In the genomic region with DNA sequence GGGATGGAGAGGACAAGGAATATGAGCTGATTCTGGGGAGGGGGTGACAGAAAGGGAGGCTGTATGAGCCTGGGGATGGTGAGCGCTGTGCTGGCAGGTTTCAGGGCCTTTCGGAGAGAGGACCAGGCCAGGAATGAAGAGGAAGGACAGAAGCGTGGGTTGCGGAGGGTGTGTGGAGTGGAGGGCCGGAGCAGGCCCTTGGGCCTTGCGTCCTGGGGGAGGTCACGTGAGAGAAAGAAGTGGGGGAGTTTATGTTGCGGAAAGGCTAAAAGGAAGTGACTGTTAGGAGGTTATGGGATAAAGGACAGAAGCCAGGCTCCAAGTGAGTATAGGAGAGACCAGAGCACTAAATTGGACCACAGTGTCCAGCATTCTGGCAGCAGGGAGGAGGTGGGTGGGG, we compare ENCODE assay signal across 21 cellular contexts. TPM values are rescaled to one million over a fixed set of nuclear protein-coding genes. Genes with fewer than 3 reads are reported as not detected.
DNase-seq lines count a peak whose midpoint lies in the region; ATAC-seq and TF ChIP-seq lines count a peak whose summit lies in the region.
"Had no signal": no experiment of that assay in that cellular context is flagged by ENCODE, and none has a peak within 500 bp of the region (broad histone marks: within the 10 kb centered on the region; RNA-seq: fewer than 3 reads in every experiment).

No MANE protein-coding gene starts in this region.

- H3K9ac ChIP-seq in BLaER1 = no peak overlapping the region
- H3K9ac ChIP-seq in colonic mucosa (ENCODE audit: low read depth in 2 of 2, low read length in 2 of 2) = no peak overlapping the region

- H3K4me1 ChIP-seq in BLaER1 (peaks cover 85% of the 10 kb centered on the region), colonic mucosa (no peaks in the 10 kb centered on the region)
- H3K4me1 ChIP-seq: HAP-1 had no signal

- peaks cover 100% of the 10 kb centered on the region for H4K20me1 ChIP-seq in BLaER1

- H3K4me3 ChIP-seq in BLaER1 = no peak overlapping the region
- no peak overlapping the region for H3K4me3 ChIP-seq in colonic mucosa
- H3K4me3 ChIP-seq: esophagus squamous epithelium, HAP-1, stomach, transverse colon had no signal

- H3K4me3 Mint-ChIP-seq in CD4-positive, alpha-beta T cell = no peak overlapping the region
- no peak overlapping the region for H3K4me3 Mint-ChIP-seq in activated naive CD8-positive, alpha-beta T cell treated with anti-CD3 and anti-CD28 coated beads for 36 hours
- H3K4me3 Mint-ChIP-seq in memory B cell = no peak overlapping the region
- H3K4me3 Mint-ChIP-seq: activated CD4-positive, alpha-beta T cell treated with anti-CD3 and anti-CD28 coated beads for 36 hours; mesothelial cell of epicardium had no signal

- no peaks in the 10 kb centered on the region for H3K27me3 ChIP-seq in BLaER1
- H3K27me3 ChIP-seq in CD4-positive, alpha-beta T cell (ENCODE audit: control insufficient read depth, insufficient read depth, low read length) = no peaks in the 10 kb centered on the region
- no peaks in the 10 kb centered on the region for H3K27me3 ChIP-seq in colonic mucosa
- H3K27me3 ChIP-seq: esophagus squamous epithelium, stomach, transverse colon had no signal

- H3K27ac ChIP-seq in BLaER1 (0 out of 2 replicates have a peak overlapping the region, but pooled peaks have one; percentile 7), colonic mucosa (no peak overlapping the region)
- no peak overlapping the region for H3K27ac ChIP-seq in CD4-positive, alpha-beta T cell (ENCODE audit: low read depth, low read length)
- H3K27ac ChIP-seq: esophagus squamous epithelium, stomach, transverse colon had no signal

- POLR2A ChIA-PET in CD4-positive, alpha-beta T cell (lab: Charles Lee) = no interaction called here

- no peak for TF ChIP-seq CTCF in CD4-positive, alpha-beta T cell (IDR thresholded peaks at IDR 0.05)
- no peak for TF ChIP-seq CTCF in colonic mucosa (IDR thresholded peaks at IDR 0.05)

- intact Hi-C loops in CD4-positive, alpha-beta T cell (cut with DNase I, micrococcal nuclease) = no loop called here
- intact Hi-C loops in head of caudate nucleus (cut with DNase I) = no loop called here
- intact Hi-C loops in colonic mucosa (cut with DNase I) = no loop called here

- H3K4me2 ChIP-seq in BLaER1 = peak overlapping the region; percentile 55; the same call in 1 of the 2 replicates

- no peak for DNase-seq in CD4-positive, alpha-beta T cell
- no peak for DNase-seq in activated naive CD8-positive, alpha-beta T cell treated with anti-CD3 and anti-CD28 coated beads for 36 hours
- no peak for DNase-seq in memory B cell (ENCODE audit: low spot score in 2 of 2)
- no peak for DNase-seq in head of caudate nucleus
- DNase-seq in NCI-H2171 treated with DMSO at 0.1 percent for 48 hours (lab: John Stamatoyannopoulos, UW) = no peak
- DNase-seq in colonic mucosa = no peak
- DNase-seq: activated CD4-positive, alpha-beta T cell treated with anti-CD3 and anti-CD28 coated beads for 36 hours; amniotic stem cell; effector CD4-positive, alpha-beta T cell; EL; esophagus squamous epithelium; left cardiac atrium; NCI-H1417 treated with DMSO at 0.1 percent for 48 hours; NCI-H524 treated with DMSO at 0.1 percent for 48 hours; stimulated activated CD4-positive, alpha-beta T cell treated with anti-CD3 and anti-CD28 coated beads, Interleukin-4, amount 100 ng/mL, for 24 hours; stomach; transverse colon had no signal

- ATAC-seq in CD4-positive, alpha-beta T cell (ENCODE audit: poor library complexity) = no peak
- ATAC-seq in memory B cell (ENCODE audit: low read depth) (no peak), SK-N-SH treated with all-trans-retinoic acid at 6 μM for 48 hours (no peak)
- ATAC-seq: activated CD4-positive, alpha-beta T cell treated with anti-CD3 and anti-CD28 coated beads for 36 hours; left cardiac atrium had no signal

- CTCF ChIA-PET in CD4-positive, alpha-beta T cell (lab: Charles Lee) = no interaction called here

- H3K27me3 Mint-ChIP-seq in CD4-positive, alpha-beta T cell = no peaks in the 10 kb centered on the region
- H3K27me3 Mint-ChIP-seq in activated naive CD8-positive, alpha-beta T cell treated with anti-CD3 and anti-CD28 coated beads for 36 hours = no peaks in the 10 kb centered on the region
- no peaks in the 10 kb centered on the region for H3K27me3 Mint-ChIP-seq in memory B cell
- H3K27me3 Mint-ChIP-seq: activated CD4-positive, alpha-beta T cell treated with anti-CD3 and anti-CD28 coated beads for 36 hours had no signal

- H3K36me3 ChIP-seq in BLaER1 (peaks cover 74% of the 10 kb centered on the region), colonic mucosa (no peaks in the 10 kb centered on the region)
- H3K36me3 ChIP-seq: HAP-1, transverse colon had no signal

- H3K9me3 Mint-ChIP-seq in CD4-positive, alpha-beta T cell = no peaks in the 10 kb centered on the region
- no peaks in the 10 kb centered on the region for H3K9me3 Mint-ChIP-seq in activated naive CD8-positive, alpha-beta T cell treated with anti-CD3 and anti-CD28 coated beads for 36 hours
- no peaks in the 10 kb centered on the region for H3K9me3 Mint-ChIP-seq in memory B cell
- H3K9me3 Mint-ChIP-seq: mesothelial cell of epicardium had no signal

- H3K9me3 ChIP-seq in BLaER1 (no peaks in the 10 kb centered on the region), colonic mucosa (no peaks in the 10 kb centered on the region)
- no peaks in the 10 kb centered on the region for H3K9me3 ChIP-seq in CD4-positive, alpha-beta T cell (ENCODE audit: control insufficient read depth, low read length)
- H3K9me3 ChIP-seq: esophagus squamous epithelium, HAP-1, stomach, transverse colon had no signal

- H3K4me1 Mint-ChIP-seq in CD4-positive, alpha-beta T cell (ENCODE audit: low read depth) = peaks cover 46% of the 10 kb centered on the region
- H3K4me1 Mint-ChIP-seq in activated naive CD8-positive, alpha-beta T cell treated with anti-CD3 and anti-CD28 coated beads for 36 hours = peaks cover 9% of the 10 kb centered on the region
- H3K4me1 Mint-ChIP-seq in memory B cell = peaks cover 12% of the 10 kb centered on the region

- peak overlapping the region; percentile 76 for H3K27ac Mint-ChIP-seq in CD4-positive, alpha-beta T cell
- peak overlapping the region; percentile 45 for H3K27ac Mint-ChIP-seq in activated naive CD8-positive, alpha-beta T cell treated with anti-CD3 and anti-CD28 coated beads for 36 hours
- peak overlapping the region; percentile 74 for H3K27ac Mint-ChIP-seq in memory B cell
- H3K27ac Mint-ChIP-seq: activated CD4-positive, alpha-beta T cell treated with anti-CD3 and anti-CD28 coated beads for 36 hours; mesothelial cell of epicardium had no signal

- peaks cover 25% of the 10 kb centered on the region for H3K36me3 Mint-ChIP-seq in CD4-positive, alpha-beta T cell (ENCODE audit: low read depth)
- no peaks in the 10 kb centered on the region for H3K36me3 Mint-ChIP-seq in activated naive CD8-positive, alpha-beta T cell treated with anti-CD3 and anti-CD28 coated beads for 36 hours
- H3K36me3 Mint-ChIP-seq in memory B cell = peaks cover 6% of the 10 kb centered on the region

TF ChIP-seq in SK-N-SH treated with all-trans-retinoic acid at 6 μM for 48 hours, 23 proteins besides CTCF, POLR2A, EP300 and RAD21 (continues in another document):
- TF ChIP-seq PPARA (CRISPR knock-in tag; IDR thresholded peaks at IDR 0.05; ENCODE audit: borderline replicate concordance) (no peak), ZNF8 (CRISPR knock-in tag; IDR thresholded peaks at IDR 0.05) (no peak)
- TF ChIP-seq, protein P1, sequence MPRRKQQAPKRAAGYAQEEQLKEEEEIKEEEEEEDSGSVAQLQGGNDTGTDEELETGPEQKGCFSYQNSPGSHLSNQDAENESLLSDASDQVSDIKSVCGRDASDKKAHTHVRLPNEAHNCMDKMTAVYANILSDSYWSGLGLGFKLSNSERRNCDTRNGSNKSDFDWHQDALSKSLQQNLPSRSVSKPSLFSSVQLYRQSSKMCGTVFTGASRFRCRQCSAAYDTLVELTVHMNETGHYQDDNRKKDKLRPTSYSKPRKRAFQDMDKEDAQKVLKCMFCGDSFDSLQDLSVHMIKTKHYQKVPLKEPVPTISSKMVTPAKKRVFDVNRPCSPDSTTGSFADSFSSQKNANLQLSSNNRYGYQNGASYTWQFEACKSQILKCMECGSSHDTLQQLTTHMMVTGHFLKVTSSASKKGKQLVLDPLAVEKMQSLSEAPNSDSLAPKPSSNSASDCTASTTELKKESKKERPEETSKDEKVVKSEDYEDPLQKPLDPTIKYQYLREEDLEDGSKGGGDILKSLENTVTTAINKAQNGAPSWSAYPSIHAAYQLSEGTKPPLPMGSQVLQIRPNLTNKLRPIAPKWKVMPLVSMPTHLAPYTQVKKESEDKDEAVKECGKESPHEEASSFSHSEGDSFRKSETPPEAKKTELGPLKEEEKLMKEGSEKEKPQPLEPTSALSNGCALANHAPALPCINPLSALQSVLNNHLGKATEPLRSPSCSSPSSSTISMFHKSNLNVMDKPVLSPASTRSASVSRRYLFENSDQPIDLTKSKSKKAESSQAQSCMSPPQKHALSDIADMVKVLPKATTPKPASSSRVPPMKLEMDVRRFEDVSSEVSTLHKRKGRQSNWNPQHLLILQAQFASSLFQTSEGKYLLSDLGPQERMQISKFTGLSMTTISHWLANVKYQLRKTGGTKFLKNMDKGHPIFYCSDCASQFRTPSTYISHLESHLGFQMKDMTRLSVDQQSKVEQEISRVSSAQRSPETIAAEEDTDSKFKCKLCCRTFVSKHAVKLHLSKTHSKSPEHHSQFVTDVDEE (CRISPR knock-in tag; IDR thresholded peaks at IDR 0.05) = no peak
- TF ChIP-seq, protein P2, sequence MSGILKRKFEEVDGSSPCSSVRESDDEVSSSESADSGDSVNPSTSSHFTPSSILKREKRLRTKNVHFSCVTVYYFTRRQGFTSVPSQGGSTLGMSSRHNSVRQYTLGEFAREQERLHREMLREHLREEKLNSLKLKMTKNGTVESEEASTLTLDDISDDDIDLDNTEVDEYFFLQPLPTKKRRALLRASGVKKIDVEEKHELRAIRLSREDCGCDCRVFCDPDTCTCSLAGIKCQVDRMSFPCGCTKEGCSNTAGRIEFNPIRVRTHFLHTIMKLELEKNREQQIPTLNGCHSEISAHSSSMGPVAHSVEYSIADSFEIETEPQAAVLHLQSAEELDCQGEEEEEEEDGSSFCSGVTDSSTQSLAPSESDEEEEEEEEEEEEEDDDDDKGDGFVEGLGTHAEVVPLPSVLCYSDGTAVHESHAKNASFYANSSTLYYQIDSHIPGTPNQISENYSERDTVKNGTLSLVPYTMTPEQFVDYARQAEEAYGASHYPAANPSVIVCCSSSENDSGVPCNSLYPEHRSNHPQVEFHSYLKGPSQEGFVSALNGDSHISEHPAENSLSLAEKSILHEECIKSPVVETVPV (CRISPR knock-in tag; IDR thresholded peaks at IDR 0.05) = no peak

RNA-seq across cellular contexts. Expression of a gene that starts 17.5 kb away (rescaled TPM):
- total RNA-seq in CD4-positive, alpha-beta T cell = 10 to 100 TPM; 60.0 to 64.8 TPM
- total RNA-seq in activated naive CD8-positive, alpha-beta T cell treated with anti-CD3 and anti-CD28 coated beads for 36 hours = 10 to 100 TPM; 28.3 to 32.0 TPM
- 10 to 100 TPM; 39.2 to 57.8 TPM for total RNA-seq in colonic mucosa

RNA-seq across cellular contexts. Expression of a gene that starts 52.6 kb away (rescaled TPM):
- under 1 TPM; 0.77 to 0.87 TPM for total RNA-seq in CD4-positive, alpha-beta T cell
- 1 to 10 TPM in 1 of 2 experiments, under 1 TPM in 1; 0.90 to 1.0 TPM for total RNA-seq in activated naive CD8-positive, alpha-beta T cell treated with anti-CD3 and anti-CD28 coated beads for 36 hours
- 1 to 10 TPM in 1 of 2 donors, under 1 TPM in 1; 0.98 to 2.3 TPM for total RNA-seq in colonic mucosa

RNA-seq across cellular contexts. Expression of a gene that starts 56.0 kb away (rescaled TPM):
- 1 to 10 TPM; 1.2 to 1.5 TPM for total RNA-seq in CD4-positive, alpha-beta T cell
- total RNA-seq in activated naive CD8-positive, alpha-beta T cell treated with anti-CD3 and anti-CD28 coated beads for 36 hours = under 1 TPM in 1 of 2 experiments, not detected in 1; 0.48 TPM
- total RNA-seq in colonic mucosa = under 1 TPM; 0.45 to 0.69 TPM
- total RNA-seq: esophagus squamous epithelium, left cardiac atrium, stomach had no signal
